1 cellular context compared by ENCODE assay signal in genomic region chr1:228416217-228416971, GRCh38.
TF ChIP-seq lines count a peak whose summit lies in the region.

TRIM17 (minus strand) TSS chr1:228416861; CDS start chr1:228415072, 1,789 bp downstream.

TF ChIP-seq in HepG2, 621 proteins besides CTCF, POLR2A, EP300 and RAD21 (continued from another document):
- TF ChIP-seq ZNF800 (CRISPR knock-in tag; IDR thresholded peaks at IDR 0.05) (0 out of 2 replicates have a peak, but pooled peaks have one; percentile 46), SRSF1 (optimal IDR thresholded peaks at IDR 0.05; ENCODE audit: low read depth, low read length) (peak; percentile 17), PRMT3 (CRISPR knock-in tag; IDR thresholded peaks at IDR 0.05; ENCODE audit: borderline replicate concordance, low read depth) (no peak), SALL1 (CRISPR knock-in tag; IDR thresholded peaks at IDR 0.05) (peak; percentile 76), ZFX (CRISPR knock-in tag; IDR thresholded peaks at IDR 0.05; ENCODE audit: low read depth) (peak; percentile 69), MZF1 (CRISPR knock-in tag; IDR thresholded peaks at IDR 0.05; ENCODE audit: borderline replicate concordance) (no peak), NR3C1 (CRISPR knock-in tag; IDR thresholded peaks at IDR 0.05) (no peak), KDM2A (CRISPR knock-in tag; IDR thresholded peaks at IDR 0.05; ENCODE audit: borderline replicate concordance, low read depth) (peak; percentile 95), ZBTB7B (CRISPR knock-in tag; IDR thresholded peaks at IDR 0.05) (peak; percentile 53; the same call in 1 of the 2 replicates), RBFOX2 (IDR thresholded peaks at IDR 0.05; ENCODE audit: low read depth, low read length) (0 out of 2 replicates have a peak, but pooled peaks have one; percentile 36), GRHL1 (CRISPR knock-in tag; conservative IDR thresholded peaks at IDR 0.05) (no peak), PATZ1 (CRISPR knock-in tag; IDR thresholded peaks at IDR 0.05) (peak; percentile 49; the same call in 1 of the 2 replicates), AGO1 (IDR thresholded peaks at IDR 0.05; ENCODE audit: low read depth, low read length, poor library complexity, severe bottlenecking) (peak; percentile 86), ZNF724P (CRISPR knock-in tag; IDR thresholded peaks at IDR 0.05; ENCODE audit: borderline replicate concordance) (no peak), ZBTB2 (CRISPR knock-in tag; IDR thresholded peaks at IDR 0.05; ENCODE audit: low read depth) (no peak), NFKB2 (CRISPR knock-in tag; IDR thresholded peaks at IDR 0.05; ENCODE audit: borderline replicate concordance) (0 out of 2 replicates have a peak, but pooled peaks have one; percentile 24), ZNF781 (CRISPR knock-in tag; IDR thresholded peaks at IDR 0.05; ENCODE audit: borderline replicate concordance, not compliant biosample characterization) (no peak), POGK (CRISPR knock-in tag; conservative IDR thresholded peaks at IDR 0.05) (0 out of 2 replicates have a peak, but pooled peaks have one; percentile 29), SP5 (CRISPR knock-in tag; IDR thresholded peaks at IDR 0.05; ENCODE audit: borderline replicate concordance, low read depth) (no peak), REPIN1 (CRISPR knock-in tag; IDR thresholded peaks at IDR 0.05; ENCODE audit: borderline replicate concordance, low read depth) (no peak), NAIF1 (CRISPR knock-in tag; IDR thresholded peaks at IDR 0.05; ENCODE audit: borderline replicate concordance) (no peak), AGO2 (optimal IDR thresholded peaks at IDR 0.05; ENCODE audit: low read depth, low read length) (peak; percentile 86), ZFY (CRISPR knock-in tag; IDR thresholded peaks at IDR 0.05) (peak; percentile 45; the same call in 1 of the 2 replicates), ZNF513 (CRISPR knock-in tag; conservative IDR thresholded peaks at IDR 0.05) (no peak), ZNF788 (CRISPR knock-in tag; IDR thresholded peaks at IDR 0.05; ENCODE audit: borderline replicate concordance) (0 out of 2 replicates have a peak, but pooled peaks have one; percentile 30), HNF1A (IDR thresholded peaks at IDR 0.05; ENCODE audit: low read depth) (no peak), HNF1A (CRISPR knock-in tag; IDR thresholded peaks at IDR 0.05; ENCODE audit: borderline replicate concordance) (no peak), ARHGAP35 (CRISPR knock-in tag; IDR thresholded peaks at IDR 0.05; ENCODE audit: borderline replicate concordance) (peak; percentile 25; the same call in 1 of the 2 replicates), ZSCAN22 (CRISPR knock-in tag; IDR thresholded peaks at IDR 0.05) (no peak), ZNF556 (CRISPR knock-in tag; IDR thresholded peaks at IDR 0.05; ENCODE audit: borderline replicate concordance) (peak; percentile 36; the same call in 1 of the 2 replicates), HDAC1 (CRISPR knock-in tag; IDR thresholded peaks at IDR 0.05) (0 out of 2 replicates have a peak, but pooled peaks have one; percentile 20), HMGXB4 (CRISPR knock-in tag; IDR thresholded peaks at IDR 0.05; ENCODE audit: borderline replicate concordance in 1 of 2, low read depth in 1 of 2) (peak; percentile 41 to 78; a peak in 3 of 4 replicates), LBX2 (CRISPR knock-in tag; IDR thresholded peaks at IDR 0.05; ENCODE audit: borderline replicate concordance) (0 out of 2 replicates have a peak, but pooled peaks have one; percentile 50), HNRNPLL (IDR thresholded peaks at IDR 0.05; ENCODE audit: low read depth, low read length, poor library complexity, severe bottlenecking) (peak; percentile 50), PHF8 (CRISPR knock-in tag; IDR thresholded peaks at IDR 0.05) (0 out of 2 replicates have a peak, but pooled peaks have one; percentile 41)
TF ChIP-seq in HepG2: peak in this region for 45.
